ENCODE assay signal across 9 cellular contexts in the genomic region with DNA sequence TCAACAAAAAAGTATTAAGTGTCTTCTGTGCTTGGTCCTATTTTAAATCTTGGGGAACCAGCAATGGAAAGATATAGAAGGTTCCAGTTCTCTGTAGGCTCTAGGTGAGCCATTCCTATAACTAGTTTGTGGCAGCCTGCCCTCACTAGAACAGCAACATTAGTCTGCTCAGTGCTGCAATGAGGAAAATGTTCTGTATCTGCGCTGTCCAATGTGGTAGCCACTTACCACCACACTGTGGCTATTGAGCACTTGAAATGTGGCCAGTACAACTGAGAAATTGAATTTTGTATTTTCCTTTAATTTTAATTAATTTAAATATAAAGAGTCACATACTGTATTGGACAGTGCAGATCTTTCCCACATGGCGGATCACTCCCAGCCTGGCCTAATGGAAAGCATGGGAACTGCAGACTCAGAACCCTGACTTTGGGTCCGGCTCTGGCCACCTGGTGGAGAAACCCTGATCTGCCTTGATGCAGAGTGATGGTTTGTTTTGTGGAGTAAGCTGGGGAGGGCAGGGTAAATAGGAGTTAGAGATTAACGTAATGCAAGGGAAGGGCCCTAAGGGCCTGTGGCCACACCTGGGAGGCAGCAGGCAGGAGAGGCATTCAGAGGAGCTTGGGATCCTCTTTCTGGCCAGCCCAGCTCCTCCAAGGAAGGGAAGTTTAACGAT.
DNase-seq lines count a peak whose midpoint lies in the region; ATAC-seq and TF ChIP-seq lines count a peak whose summit lies in the region.
"Had no signal": no experiment of that assay in that cellular context is flagged by ENCODE, and none has a peak within 500 bp of the region (broad histone marks: within the 10 kb centered on the region; RNA-seq: fewer than 3 reads in every experiment).

No MANE protein-coding gene starts in this region.

- no peaks in the 10 kb centered on the region for H3K4me1 Mint-ChIP-seq in activated CD8-positive, alpha-beta memory T cell treated with anti-CD3 and anti-CD28 coated beads, Interleukin-2, amount 10 ng/mL, durations not matched to agents 7 days and 5 days

- no peak overlapping the region for H2AK5ac ChIP-seq in neuronal stem cell (ENCODE audit: low read depth, low read length)

- H3K4me3 ChIP-seq in MM.1S (ENCODE audit: low read length): no peak overlapping the region
- no peak overlapping the region for H3K4me3 ChIP-seq in choroid plexus epithelial cell (ENCODE audit: low read depth, low read length)
- no peak overlapping the region for H3K4me3 ChIP-seq in neuronal stem cell (ENCODE audit: low read length in 2 of 2)

- no peak overlapping the region for H3K4ac ChIP-seq in neuronal stem cell (ENCODE audit: low read length)

- H3K27me3 Mint-ChIP-seq in activated CD8-positive, alpha-beta memory T cell treated with anti-CD3 and anti-CD28 coated beads, Interleukin-2, amount 10 ng/mL, durations not matched to agents 7 days and 5 days: peaks cover 17% of the 10 kb centered on the region

- peaks cover 4% of the 10 kb centered on the region for H3K79me1 ChIP-seq in neuronal stem cell (ENCODE audit: low read depth, low read length)

- H3K4me3 Mint-ChIP-seq in activated CD8-positive, alpha-beta memory T cell treated with anti-CD3 and anti-CD28 coated beads, Interleukin-2, amount 10 ng/mL, durations not matched to agents 7 days and 5 days: no peak overlapping the region

- H2BK120ac ChIP-seq in neuronal stem cell (ENCODE audit: low read depth, low read length): no peak overlapping the region

- H4K8ac ChIP-seq in neuronal stem cell (ENCODE audit: low read depth, low read length): no peak overlapping the region

- H3F3A ChIP-seq in MM.1S (ENCODE audit: insufficient read depth, low read length): no peaks in the 10 kb centered on the region

- H3K27me3 ChIP-seq in MM.1S (replicated peaks; ENCODE audit: insufficient read depth, low read length): no peaks in the 10 kb centered on the region
- no peaks in the 10 kb centered on the region for H3K27me3 ChIP-seq in neuronal stem cell (ENCODE audit: control insufficient read depth in 3 of 3, insufficient read depth in 3 of 3, low read depth in 1 of 3, low read length in 3 of 3)

- no peak overlapping the region for H3K27ac Mint-ChIP-seq in activated CD8-positive, alpha-beta memory T cell treated with anti-CD3 and anti-CD28 coated beads, Interleukin-2, amount 10 ng/mL, durations not matched to agents 7 days and 5 days

- H3K9me3 ChIP-seq in MM.1S (replicated peaks; ENCODE audit: insufficient read depth, low read length): no peaks in the 10 kb centered on the region
- H3K9me3 ChIP-seq in neuronal stem cell (replicated peaks in 1 of 2; ENCODE audit: control insufficient read depth in 2 of 2, insufficient read depth in 1 of 2, low read depth in 1 of 2, low read length in 2 of 2): no peaks in the 10 kb centered on the region

- no peaks in the 10 kb centered on the region for H4K20me1 ChIP-seq in MM.1S (ENCODE audit: insufficient read depth, low read length)

- no peak for ATAC-seq in activated CD8-positive, alpha-beta memory T cell treated with anti-CD3 and anti-CD28 coated beads, Interleukin-2, amount 10 ng/mL, durations not matched to agents 7 days and 5 days
- ATAC-seq in GM21526 (IDR thresholded peaks at IDR 0.05; ENCODE audit: low FRiP score, unreplicated experiment): no peak

- H3K23ac ChIP-seq in neuronal stem cell (ENCODE audit: low read depth, low read length, poor library complexity): no peak overlapping the region

- no peak overlapping the region for H2BK15ac ChIP-seq in neuronal stem cell (ENCODE audit: low read length)

- H3K79me2 ChIP-seq in MM.1S (ENCODE audit: low read length): no peaks in the 10 kb centered on the region

- H3K36me3 Mint-ChIP-seq in activated CD8-positive, alpha-beta memory T cell treated with anti-CD3 and anti-CD28 coated beads, Interleukin-2, amount 10 ng/mL, durations not matched to agents 7 days and 5 days: no peaks in the 10 kb centered on the region

- no peak overlapping the region for H3K14ac ChIP-seq in neuronal stem cell (ENCODE audit: low read length)

- H3K4me2 ChIP-seq in MM.1S (ENCODE audit: low read depth, low read length) (no peak overlapping the region), neuronal stem cell (ENCODE audit: insufficient read depth, low read length, poor library complexity, severe bottlenecking) (no peak overlapping the region)

- peak overlapping the region; percentile 83 for H3K18ac ChIP-seq in neuronal stem cell (ENCODE audit: low read length)

- no peak for DNase-seq in MM.1S
- DNase-seq in choroid plexus epithelial cell (ENCODE audit: low read depth): no peak
- no peak for DNase-seq in neuronal stem cell (ENCODE audit: low spot score)
- no peak for DNase-seq in NCI-H2227 (lab: John Stamatoyannopoulos, UW; ENCODE audit: unreplicated experiment)
- DNase-seq in activated CD8-positive, alpha-beta memory T cell treated with anti-CD3 and anti-CD28 coated beads, Interleukin-2, amount 10 ng/mL, durations not matched to agents 7 days and 5 days: no peak
- DNase-seq: activated naive CD4-positive, alpha-beta T cell treated with Interleukin-2 at 50 U/mL for 16 hours; NCI-H2227 treated with DMSO at 0.1 percent for 48 hours had no signal

- CTCF ChIA-PET in activated CD8-positive, alpha-beta memory T cell treated with anti-CD3 and anti-CD28 coated beads, Interleukin-2, amount 10 ng/mL, durations not matched to agents 7 days and 5 days (lab: Charles Lee): no interaction called here

- no peak overlapping the region for H2BK5ac ChIP-seq in neuronal stem cell (ENCODE audit: low read length)

- no peaks in the 10 kb centered on the region for H3K9me2 ChIP-seq in MM.1S (replicated peaks; ENCODE audit: insufficient read depth, low read length)

- WGBS in neuronal stem cell (ENCODE audit: extremely low coverage in 2 of 2, insufficient read length in 2 of 2, insufficient replicate concordance in 1 of 2), 2 donors: no CpG with 5 or more reads among the region's 5 CpGs

- H3K9ac ChIP-seq in MM.1S (ENCODE audit: low read length): no peak overlapping the region
- H3K9ac ChIP-seq in neuronal stem cell (ENCODE audit: low read depth, low read length, poor library complexity): no peak overlapping the region

- no peak overlapping the region for H2AFZ ChIP-seq in MM.1S (ENCODE audit: low read length)
- peak overlapping the region; percentile 57 for H2AFZ ChIP-seq in neuronal stem cell (ENCODE audit: low read length)

- no peak overlapping the region for H2BK12ac ChIP-seq in neuronal stem cell (ENCODE audit: low read length)

- H3K36me3 ChIP-seq in MM.1S (replicated peaks; ENCODE audit: insufficient read depth, low read length) (no peaks in the 10 kb centered on the region), neuronal stem cell (replicated peaks in 1 of 2; ENCODE audit: control insufficient read depth in 2 of 2, insufficient read depth in 2 of 2, low read length in 2 of 2) (no peaks in the 10 kb centered on the region)

- H3K4me1 ChIP-seq in MM.1S (ENCODE audit: low read length) (no peaks in the 10 kb centered on the region), neuronal stem cell (ENCODE audit: control insufficient read depth in 2 of 2, insufficient read depth in 1 of 2, low read depth in 1 of 2, low read length in 2 of 2) (peaks cover 0 to 7% of the 10 kb centered on the region in 2 donors)

- no peaks in the 10 kb centered on the region for H3K9me3 Mint-ChIP-seq in activated CD8-positive, alpha-beta memory T cell treated with anti-CD3 and anti-CD28 coated beads, Interleukin-2, amount 10 ng/mL, durations not matched to agents 7 days and 5 days (ENCODE audit: low read depth)

- H3K27ac ChIP-seq in MM.1S (ENCODE audit: low read length) (no peak overlapping the region), neuronal stem cell (replicated peaks; ENCODE audit: low read length) (no peak overlapping the region)

- no peak overlapping the region for H4K91ac ChIP-seq in neuronal stem cell (ENCODE audit: low read depth, low read length, poor library complexity)

- peak; percentile 49 for TF ChIP-seq CTCF in GM12873 (IDR thresholded peaks at IDR 0.05; ENCODE audit: insufficient read depth, low read depth, low read length, missing control alignments)
- TF ChIP-seq CTCF in MM.1S (IDR thresholded peaks at IDR 0.05; ENCODE audit: low read length): 0 out of 2 replicates have a peak, but pooled peaks have one; percentile 6
- peak; percentile 59 for TF ChIP-seq CTCF in choroid plexus epithelial cell (conservative IDR thresholded peaks at IDR 0.05; ENCODE audit: low read depth, low read length)

Comparison
In these comparisons a context has a peak if more than half of its experiments do, and no peak if none do; other contexts are left out.
1. CTCF ChIP-seq: peak in every context shown above with its lines; median percentile 59 in choroid plexus epithelial cell; 49 in GM12873; 6 in MM.1S.